ENCODE assay signal across 26 cellular contexts in genomic region chr6:137860394-137861005, GRCh38.
"Had no signal": no experiment of that assay in that cellular context is flagged by ENCODE, and none has a peak within 500 bp of the region (broad histone marks: within the 10 kb centered on the region; RNA-seq: fewer than 3 reads in every experiment).

No MANE protein-coding gene starts in this region.

- H3K4me1 ChIP-seq: lower lobe of right lung, right lobe of liver, uterus had no signal

- H3K27me3 Mint-ChIP-seq: activated CD4-positive, alpha-beta T cell treated with anti-CD3 and anti-CD28 coated beads, Interleukin-2, amount 10 ng/mL, durations not matched to agents 7 days and 5 days; activated CD8-positive, alpha-beta memory T cell treated with anti-CD3 and anti-CD28 coated beads, Interleukin-2, amount 10 ng/mL, durations not matched to agents 7 days and 5 days; activated CD8-positive, alpha-beta T cell treated with anti-CD3 and anti-CD28 coated beads for 36 hours; brain; naive B cell had no signal

- H3K36me3 Mint-ChIP-seq: brain had no signal

- H3K9me3 ChIP-seq: lower lobe of right lung, right lobe of liver, transverse colon, uterus had no signal

- H3K4me3 ChIP-seq: lower lobe of right lung, right lobe of liver, skin epidermis, transverse colon, uterus had no signal

- ATAC-seq: activated CD4-positive, CD25-positive, alpha-beta regulatory T cell treated with anti-CD3 and anti-CD28 coated beads, Interleukin-2, amount 50 U/mL, for 24 hours; activated CD8-positive, alpha-beta memory T cell treated with anti-CD3 and anti-CD28 coated beads, Interleukin-2, amount 10 ng/mL, durations not matched to agents 7 days and 5 days; activated CD8-positive, alpha-beta T cell treated with anti-CD3 and anti-CD28 coated beads for 36 hours; esophagus mucosa; left lobe of liver; lower lobe of right lung; right lobe of liver; stimulated activated effector memory CD8-positive, alpha-beta T cell treated with anti-CD3 and anti-CD28 coated beads, Interleukin-12 subunit alpha, Interleukin-12 subunit beta, amount 100 ng/mL, for 72 hours had no signal

- H3K27me3 ChIP-seq: right lobe of liver, transverse colon, uterus had no signal

- H3K36me3 ChIP-seq: lower lobe of right lung, right lobe of liver, transverse colon, uterus had no signal

- H3K9me3 Mint-ChIP-seq: immature natural killer cell; T-helper 1 cell treated with Interleukin-12 subunit alpha and Interleukin-12 subunit beta and Interleukin-4 antibody, amounts not matched to agents 30 μg/mL and 1 μg/mL, for 36 hours had no signal

- H3K27ac Mint-ChIP-seq: activated CD4-positive, alpha-beta T cell treated with anti-CD3 and anti-CD28 coated beads, Interleukin-2, amount 10 ng/mL, durations not matched to agents 7 days and 5 days; activated CD8-positive, alpha-beta memory T cell treated with anti-CD3 and anti-CD28 coated beads, Interleukin-2, amount 10 ng/mL, durations not matched to agents 7 days and 5 days; activated T-helper 2 cell treated with anti-CD3 and anti-CD28 coated beads, Interferon-gamma antibody, Interleukin-2, Interleukin-4, amounts not matched to agents 10 μg/mL and 5 μg/mL and 100 μg/mL, durations not matched to agents 14 hours and 24 hours and 36 hours; brain; dendritic cell treated with granulocyte-macrophage colony-stimulating factor and Interleukin-4, amounts not matched to agents 40 ng/mL and 50 ng/mL, for 4 days; T-helper 1 cell treated with Interleukin-12 subunit alpha and Interleukin-12 subunit beta and Interleukin-4 antibody, amounts not matched to agents 30 μg/mL and 1 μg/mL, for 36 hours had no signal

- H3K4me3 Mint-ChIP-seq: activated CD4-positive, alpha-beta T cell treated with anti-CD3 and anti-CD28 coated beads, Interleukin-2, amount 10 ng/mL, durations not matched to agents 7 days and 5 days; activated CD8-positive, alpha-beta memory T cell treated with anti-CD3 and anti-CD28 coated beads, Interleukin-2, amount 10 ng/mL, durations not matched to agents 7 days and 5 days; activated CD8-positive, alpha-beta T cell treated with anti-CD3 and anti-CD28 coated beads for 36 hours; brain; dendritic cell treated with granulocyte-macrophage colony-stimulating factor and Interleukin-4, amounts not matched to agents 40 ng/mL and 50 ng/mL, for 4 days; immature natural killer cell; naive B cell; stimulated activated effector memory CD8-positive, alpha-beta T cell treated with anti-CD3 and anti-CD28 coated beads, Interleukin-12 subunit alpha, Interleukin-12 subunit beta, amount 100 ng/mL, for 72 hours; T-helper 1 cell treated with Interleukin-12 subunit alpha and Interleukin-12 subunit beta and Interleukin-4 antibody, amounts not matched to agents 30 μg/mL and 1 μg/mL, for 36 hours had no signal

- DNase-seq: activated CD4-positive, alpha-beta T cell treated with anti-CD3 and anti-CD28 coated beads, Interleukin-2, amount 10 ng/mL, durations not matched to agents 7 days and 5 days; activated CD8-positive, alpha-beta memory T cell treated with anti-CD3 and anti-CD28 coated beads, Interleukin-2, amount 10 ng/mL, durations not matched to agents 7 days and 5 days; activated CD8-positive, alpha-beta T cell treated with anti-CD3 and anti-CD28 coated beads for 36 hours; activated naive CD4-positive, alpha-beta T cell; activated T-cell treated with anti-CD3 and anti-CD28 coated beads for 4 hours; anterior cingulate cortex; caudate nucleus; effector CD4-positive, alpha-beta T cell; foreskin melanocyte; immature natural killer cell; lower lobe of right lung; naive B cell; occipital lobe; right lobe of liver; stimulated activated CD4-positive, alpha-beta T cell treated with anti-CD3 and anti-CD28 coated beads, Interleukin-1b, Interleukin-23, amount 100 ng/mL, for 48 hours; transverse colon; uterus had no signal

- H3K4me1 Mint-ChIP-seq: immature natural killer cell had no signal

- H3K27ac ChIP-seq: lower lobe of right lung, right lobe of liver, skin epidermis, uterus had no signal
